11 cellular contexts compared by ENCODE assay signal in the genomic region with DNA sequence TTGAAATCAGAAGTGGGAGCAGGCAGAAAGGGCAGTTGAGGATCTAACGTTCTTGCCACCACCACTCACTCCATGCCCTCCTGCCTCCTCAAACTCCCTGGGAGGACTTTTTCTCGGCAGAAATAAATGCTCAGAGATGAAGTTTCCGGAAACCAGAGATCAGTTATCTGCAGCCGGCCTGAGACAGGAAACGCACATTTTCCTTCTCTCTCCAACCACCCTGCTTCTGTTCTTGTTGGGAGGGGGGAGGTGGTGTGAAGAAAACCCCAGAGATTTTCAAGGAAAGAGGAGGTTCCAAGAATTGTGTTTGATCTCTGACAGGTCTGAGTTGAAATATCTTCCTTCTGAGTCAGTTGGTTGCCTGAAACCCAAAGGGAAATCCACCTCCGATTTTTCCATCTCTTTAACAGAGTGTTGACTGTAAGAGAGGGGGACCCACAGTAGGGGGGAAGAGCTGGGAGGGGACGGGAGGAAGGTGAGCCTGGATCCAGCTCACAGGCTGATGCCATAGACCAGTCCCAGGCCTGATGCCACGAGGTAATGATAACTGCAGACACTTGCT.
DNase-seq lines count a peak whose midpoint lies in the region; ATAC-seq, FAIRE-seq and TF ChIP-seq lines count a peak whose summit lies in the region.
"Had no signal": no experiment of that assay in that cellular context is flagged by ENCODE, and none has a peak within 500 bp of the region (broad histone marks: within the 10 kb centered on the region; RNA-seq: fewer than 3 reads in every experiment).

No MANE protein-coding gene starts in this region.

- no peaks in the 10 kb centered on the region for H3K9me3 ChIP-seq in endothelial cell of umbilical vein (replicated peaks; ENCODE audit: control insufficient read depth, insufficient read depth, low read length)
- H3K9me3 ChIP-seq: adrenal gland had no signal

- no TSS peak for BruUV-seq in endothelial cell of umbilical vein (replicated peaks; lab: Mats Ljungman, UMichigan)

- intact Hi-C loops in activated naive CD4-positive, alpha-beta T cell treated with anti-CD3 and anti-CD28 coated beads for 36 hours (cut with micrococcal nuclease), result loop anchor here (1.0 to 2.0 kb wide), 6 partner anchors 12 to 55 kb away; no protein-coding TSS in a partner anchor
- intact Hi-C loops in endothelial cell of umbilical vein (cut with micrococcal nuclease), result loop anchor here (2.0 kb wide), 1 partner anchor 32 kb away; no protein-coding TSS in a partner anchor

- H3K4me1 Mint-ChIP-seq in activated naive CD4-positive, alpha-beta T cell treated with anti-CD3 and anti-CD28 coated beads for 36 hours (ENCODE audit: low read depth), result peaks cover 44% of the 10 kb centered on the region
- peaks cover 55 to 71% of the 10 kb centered on the region in 2 donors for H3K4me1 Mint-ChIP-seq in stimulated activated naive B cell treated with anti-CD40 and anti-IgM and Interleukin-4, amounts not matched to agents 10 μg/mL and 1 μg/mL and 100 μg/mL, for 72 hours

- no peaks in the 10 kb centered on the region for H3K27me3 ChIP-seq in endothelial cell of umbilical vein (ENCODE audit: control insufficient read depth in 2 of 2, insufficient read depth in 2 of 2, low read length in 2 of 2)
- H3K27me3 ChIP-seq: adrenal gland had no signal

- H4K20me1 ChIP-seq in endothelial cell of umbilical vein (replicated peaks; ENCODE audit: control insufficient read depth, extremely low read depth, insufficient read depth, low read length), result no peaks in the 10 kb centered on the region

- H2AFZ ChIP-seq in endothelial cell of umbilical vein (ENCODE audit: low read depth, low read length), result peak overlapping the region; percentile 32

- H3K79me2 ChIP-seq in endothelial cell of umbilical vein (ENCODE audit: control insufficient read depth, insufficient read depth, low read length), result no peaks in the 10 kb centered on the region

- ATAC-seq in stimulated activated naive B cell treated with anti-CD40 and anti-IgM and Interleukin-4, amounts not matched to agents 10 μg/mL and 1 μg/mL and 100 μg/mL, for 72 hours (replicated peaks), result peak in 1 of 2 donors; percentile 3
- ATAC-seq in HG03039 (IDR thresholded peaks at IDR 0.05; ENCODE audit: unreplicated experiment), result no peak
- ATAC-seq in GM19467 (IDR thresholded peaks at IDR 0.05; ENCODE audit: unreplicated experiment), result no peak

- no peaks in the 10 kb centered on the region for H3K9me1 ChIP-seq in endothelial cell of umbilical vein (replicated peaks; ENCODE audit: control insufficient read depth, extremely low read depth, insufficient read depth, low read length)

- H3K27ac Mint-ChIP-seq in activated naive CD4-positive, alpha-beta T cell treated with anti-CD3 and anti-CD28 coated beads for 36 hours, result peak overlapping the region; percentile 87
- H3K27ac Mint-ChIP-seq in stimulated activated naive B cell treated with anti-CD40 and anti-IgM and Interleukin-4, amounts not matched to agents 10 μg/mL and 1 μg/mL and 100 μg/mL, for 72 hours, result peak overlapping the region; percentile 48

- no peak overlapping the region for H3K4me3 ChIP-seq in endothelial cell of umbilical vein (replicated peaks in 1 of 3; ENCODE audit: insufficient read depth in 1 of 3, low read depth in 1 of 3, low read length in 3 of 3)
- H3K4me3 ChIP-seq: adrenal gland had no signal

- H3K27ac ChIP-seq in endothelial cell of umbilical vein (ENCODE audit: insufficient read depth, low read depth, low read length), result peak overlapping the region; percentile 9

- H3K36me3 ChIP-seq in endothelial cell of umbilical vein (ENCODE audit: control insufficient read depth in 2 of 2, extremely low read depth in 1 of 2, insufficient read depth in 2 of 2, low read length in 2 of 2), result no peaks in the 10 kb centered on the region
- H3K36me3 ChIP-seq: adrenal gland had no signal

- CTCF ChIA-PET in activated naive CD4-positive, alpha-beta T cell treated with anti-CD3 and anti-CD28 coated beads for 36 hours (lab: Charles Lee), result interaction anchor here (1.2 kb wide), 1 partner anchor 59 kb away, joined by 3 read pairs; no protein-coding TSS in a partner anchor
- CTCF ChIA-PET in endothelial cell of umbilical vein (lab: Charles Lee), result interaction anchor here (1.4 to 2.2 kb wide), 2 partner anchors 11 to 33 kb away, joined by 4 to 6 read pairs; no protein-coding TSS in a partner anchor

- peaks cover 44% of the 10 kb centered on the region for H3K4me1 ChIP-seq in endothelial cell of umbilical vein (ENCODE audit: control insufficient read depth, extremely low read depth, insufficient read depth, low read length)

- no peak for TF ChIP-seq CTCF in endothelial cell of umbilical vein (IDR thresholded peaks at IDR 0.05; ENCODE audit: extremely low read depth in 1 of 2, insufficient read depth in 1 of 2, low read depth in 1 of 2, low read length in 2 of 2)

- H3K4me2 ChIP-seq in endothelial cell of umbilical vein (ENCODE audit: insufficient read depth, low read length), result peak overlapping the region; percentile 32

- POLR2A ChIA-PET in endothelial cell of umbilical vein (lab: Charles Lee), result no interaction called here

- TF ChIP-seq POLR2A in endothelial cell of umbilical vein (IDR thresholded peaks at IDR 0.05; ENCODE audit: low read depth, low read length), result peak; percentile 39

- dilution Hi-C loops in endothelial cell of umbilical vein (cut with MboI; ENCODE audit: extremely low pct_ligation_motif_present, low sequenced_read_pairs), result no loop called here

- no peaks in the 10 kb centered on the region for H3K9me3 Mint-ChIP-seq in activated naive CD4-positive, alpha-beta T cell treated with anti-CD3 and anti-CD28 coated beads for 36 hours
- H3K9me3 Mint-ChIP-seq in stimulated activated naive B cell treated with anti-CD40 and anti-IgM and Interleukin-4, amounts not matched to agents 10 μg/mL and 1 μg/mL and 100 μg/mL, for 72 hours, result no peaks in the 10 kb centered on the region

- no peaks in the 10 kb centered on the region for H3K27me3 Mint-ChIP-seq in activated naive CD4-positive, alpha-beta T cell treated with anti-CD3 and anti-CD28 coated beads for 36 hours (ENCODE audit: low read depth)
- no peaks in the 10 kb centered on the region for H3K27me3 Mint-ChIP-seq in stimulated activated naive B cell treated with anti-CD40 and anti-IgM and Interleukin-4, amounts not matched to agents 10 μg/mL and 1 μg/mL and 100 μg/mL, for 72 hours

- peak overlapping the region; percentile 10 for H3K4me3 Mint-ChIP-seq in activated naive CD4-positive, alpha-beta T cell treated with anti-CD3 and anti-CD28 coated beads for 36 hours
- H3K4me3 Mint-ChIP-seq in stimulated activated naive B cell treated with anti-CD40 and anti-IgM and Interleukin-4, amounts not matched to agents 10 μg/mL and 1 μg/mL and 100 μg/mL, for 72 hours, result peak overlapping the region; percentile 56 to 57

- DNase-seq in activated naive CD4-positive, alpha-beta T cell treated with anti-CD3 and anti-CD28 coated beads for 36 hours, result peak; percentile 68
- no peak for DNase-seq in activated naive CD4-positive, alpha-beta T cell treated with anti-CD3 and anti-CD28 coated beads, Interleukin-2, amount 50 U/mL, for 16 hours
- peak; percentile 36 to 48 for DNase-seq in activated CD4-positive, alpha-beta T cell treated with anti-CD3 and anti-CD28 coated beads, Interleukin-2, amount 50 U/mL, for 48 hours
- DNase-seq in endothelial cell of umbilical vein (ENCODE audit: low read depth, low spot score) (peak; percentile 65), DMS79 (lab: John Stamatoyannopoulos, UW) (no peak)
- DNase-seq in stimulated activated naive B cell treated with anti-CD40 and anti-IgM and Interleukin-4, amounts not matched to agents 10 μg/mL and 1 μg/mL and 100 μg/mL, for 72 hours, result no peak
- DNase-seq: adrenal gland, NCI-H1048 had no signal

- peaks cover 5% of the 10 kb centered on the region for H3K36me3 Mint-ChIP-seq in activated naive CD4-positive, alpha-beta T cell treated with anti-CD3 and anti-CD28 coated beads for 36 hours (ENCODE audit: low read depth)
- H3K36me3 Mint-ChIP-seq in stimulated activated naive B cell treated with anti-CD40 and anti-IgM and Interleukin-4, amounts not matched to agents 10 μg/mL and 1 μg/mL and 100 μg/mL, for 72 hours, result peaks cover 2 to 16% of the 10 kb centered on the region in 2 donors

- peak; percentile 87 for FAIRE-seq in endothelial cell of umbilical vein (lab: Jason Lieb, UNC)
- FAIRE-seq: islet of Langerhans had no signal

- H3K9ac ChIP-seq in endothelial cell of umbilical vein (replicated peaks; ENCODE audit: extremely low read depth, insufficient read depth, low read length), result no peak overlapping the region

TF ChIP-seq in endothelial cell of umbilical vein, 7 proteins besides CTCF, POLR2A, EP300 and RAD21:
- TF ChIP-seq GATA2 (IDR thresholded peaks at IDR 0.05; ENCODE audit: insufficient read depth, insufficient read length, low read depth, low read length), result peak; percentile 85
- no peak for TF ChIP-seq MAX (IDR thresholded peaks at IDR 0.05; ENCODE audit: insufficient read depth, insufficient read length)
- TF ChIP-seq JUN (IDR thresholded peaks at IDR 0.05; ENCODE audit: borderline replicate concordance, insufficient read depth, insufficient read length, low read depth), result no peak
- peak; percentile 51 for TF ChIP-seq POLR2AphosphoS5 (IDR thresholded peaks at IDR 0.05; ENCODE audit: insufficient read depth, low read depth, low read length)
- no peak for TF ChIP-seq FOS (IDR thresholded peaks at IDR 0.05; ENCODE audit: borderline replicate concordance, insufficient read depth, low read length)
- no peak for TF ChIP-seq MYC (IDR thresholded peaks at IDR 0.05; ENCODE audit: low read depth, low read length)
- no peak for TF ChIP-seq EZH2 (IDR thresholded peaks at IDR 0.05; ENCODE audit: borderline replicate concordance, low read depth, low read length, severe bottlenecking)
TF ChIP-seq in endothelial cell of umbilical vein: peak in this region for 2.

Comparison
In these comparisons a context has a peak if more than half of its experiments do, and no peak if none do; other contexts are left out.
1. DNase-seq: peak in activated naive CD4-positive, alpha-beta T cell treated with anti-CD3 and anti-CD28 coated beads for 36 hours (single experiment), activated CD4-positive, alpha-beta T cell treated with anti-CD3 and anti-CD28 coated beads, Interleukin-2, amount 50 U/mL, for 48 hours (2 of 2) and endothelial cell of umbilical vein (single experiment); none in activated naive CD4-positive, alpha-beta T cell treated with anti-CD3 and anti-CD28 coated beads, Interleukin-2, amount 50 U/mL, for 16 hours (single experiment), stimulated activated naive B cell treated with anti-CD40 and anti-IgM and Interleukin-4, amounts not matched to agents 10 μg/mL and 1 μg/mL and 100 μg/mL, for 72 hours (single experiment) and DMS79 (single experiment).